17 cellular contexts compared by ENCODE assay signal in the genomic region with DNA sequence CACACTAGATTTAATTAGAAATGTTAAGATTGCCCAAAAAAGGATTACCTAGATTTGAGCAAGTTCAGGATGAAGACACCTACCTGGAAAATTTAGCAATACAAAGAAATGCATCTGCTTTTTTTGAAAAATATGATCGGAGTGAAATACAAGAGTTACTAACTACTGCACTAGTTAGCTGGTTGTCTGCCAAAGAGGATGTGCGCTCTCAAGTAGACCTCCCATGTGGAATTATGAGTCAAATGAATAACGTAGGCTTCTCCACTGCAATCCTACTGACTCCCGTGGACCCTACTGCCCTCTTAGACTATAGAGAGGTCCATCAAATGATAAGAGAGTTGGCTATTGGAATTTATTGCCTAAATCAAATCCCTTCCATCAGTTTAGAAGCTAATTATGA. TPM values are rescaled to one million over a fixed set of nuclear protein-coding genes. Genes with fewer than 3 reads are reported as not detected.
DNase-seq lines count a peak whose midpoint lies in the region; ATAC-seq, FAIRE-seq and TF ChIP-seq lines count a peak whose summit lies in the region.
"Had no signal": no experiment of that assay in that cellular context is flagged by ENCODE, and none has a peak within 500 bp of the region (broad histone marks: within the 10 kb centered on the region; RNA-seq: fewer than 3 reads in every experiment).

No MANE protein-coding gene starts in this region.

- H3K36me3 ChIP-seq in pancreas = no peaks in the 10 kb centered on the region

- no peaks in the 10 kb centered on the region for H3K27me3 ChIP-seq in pancreas
- H3K27me3 ChIP-seq: BLaER1 treated with 17β-estradiol and CSF1 and Interleukin-3, amounts not matched to agents 10 nM and 100 nM had no signal

- ATAC-seq in HG02870 (IDR thresholded peaks at IDR 0.05; ENCODE audit: unreplicated experiment) (no peak), pancreas (no peak), sciatic nerve (no peak)

- no peak for FAIRE-seq in pancreas (lab: Jason Lieb, UNC)
- FAIRE-seq: H54 had no signal

- H3K27ac ChIP-seq in pancreas = no peak overlapping the region
- H3K27ac ChIP-seq: 22Rv1; BLaER1 treated with 17β-estradiol and CSF1 and Interleukin-3, amounts not matched to agents 10 nM and 100 nM; HL-60 had no signal

- intact Hi-C loops in pancreas (cut with DNase I) = no loop called here
- intact Hi-C loops in sciatic nerve (cut with DNase I) = no loop called here

- TF ChIP-seq CTCF in fibroblast of pulmonary artery (IDR thresholded peaks at IDR 0.05; ENCODE audit: low read length, missing control alignments) = no peak
- no peak for TF ChIP-seq CTCF in pancreas (IDR thresholded peaks at IDR 0.05)

- peaks cover 0 to 4% (median 0%) of the 10 kb centered on the region in 3 donors for H3K4me1 ChIP-seq in pancreas

- no peak overlapping the region for H3K4me3 ChIP-seq in fibroblast of pulmonary artery (replicated peaks; ENCODE audit: low read depth, low read length)
- no peak overlapping the region for H3K4me3 ChIP-seq in pancreas
- H3K4me3 ChIP-seq: BLaER1 treated with 17β-estradiol and CSF1 and Interleukin-3, amounts not matched to agents 10 nM and 100 nM had no signal

- peak; percentile 16 for DNase-seq in A172 (ENCODE audit: low spot score)
- DNase-seq in HCEC 1CT = peak; percentile 34
- peak; percentile 2 for DNase-seq in astrocyte of the hippocampus (ENCODE audit: low read depth, low spot score)
- DNase-seq in fibroblast of pulmonary artery (ENCODE audit: low read depth) = peak; percentile 62
- no peak for DNase-seq in HPDE6-E6E7 (ENCODE audit: extremely low spot score)
- no peak for DNase-seq in pancreas
- DNase-seq in sciatic nerve (ENCODE audit: low spot score) = no peak
- DNase-seq: NCI-H1417; NCI-H187 treated with DMSO at 0.1 percent for 48 hours; NCI-H446 treated with DMSO at 0.1 percent for 48 hours; NK-92 treated with Interleukin-12 subunit alpha and Interleukin-12 subunit beta, amount 100 ng/mL, for 24 hours; SHP77 treated with DMSO at 0.1 percent for 48 hours had no signal

- H3K9me3 ChIP-seq in pancreas = no peaks in the 10 kb centered on the region

- 90 to 95% methylated on average over 4 of the region's 4 CpGs for WGBS in pancreas, 2 donors

RNA-seq across cellular contexts. Expression of a gene that starts 2.0 kb away (rescaled TPM):
- total RNA-seq in A172 (2014; rRNA removed; shearing (Covaris generic)) = 4.7 and 14.5 TPM in 2 replicates
- total RNA-seq in pancreas (1 to 10 TPM; 4.0 to 8.9 (median 6.3) TPM), sciatic nerve (30.3 TPM)
- polyA plus RNA-seq in pancreas = 1 to 10 TPM; 3.1 to 4.7 TPM

RNA-seq across cellular contexts. Expression of a gene that starts 15.2 kb away (rescaled TPM):
- 113 and 114 TPM in 2 replicates for total RNA-seq in A172 (2014; rRNA removed; shearing (Covaris generic))
- total RNA-seq in pancreas = 10 to 100 TPM; 12.6 to 16.2 (median 15.5) TPM
- 10 to 100 TPM; 14.0 to 22.8 TPM for polyA plus RNA-seq in pancreas
- 40.3 TPM for total RNA-seq in sciatic nerve

Comparison
In these comparisons a context has a peak if more than half of its experiments do, and no peak if none do; other contexts are left out.
1. DNase-seq: peak in A172 (single experiment), HCEC 1CT (single experiment), astrocyte of the hippocampus (single experiment) and fibroblast of pulmonary artery (single experiment); none in HPDE6-E6E7 (single experiment), pancreas (0 of 6) and sciatic nerve (single experiment).